15 cellular contexts compared by ENCODE assay signal in genomic region chr1:33032126-33032869, GRCh38. TPM values are rescaled to one million over a fixed set of nuclear protein-coding genes. Genes with fewer than 3 reads are reported as not detected.
DNase-seq lines count a peak whose midpoint lies in the region; ATAC-seq, FAIRE-seq and TF ChIP-seq lines count a peak whose summit lies in the region.
"Had no signal": no experiment of that assay in that cellular context is flagged by ENCODE, and none has a peak within 500 bp of the region (broad histone marks: within the 10 kb centered on the region; RNA-seq: fewer than 3 reads in every experiment).

No MANE protein-coding gene starts in this region.

- POLR2A ChIA-PET in activated CD4-positive, alpha-beta T cell treated with anti-CD3 and anti-CD28 coated beads for 36 hours (lab: Charles Lee) = no interaction called here
- POLR2A ChIA-PET in GM12878 (lab: Charles Lee) = interaction anchor here (0.5 to 0.8 kb wide), 2 partner anchors 11 to 318 kb away, joined by 3 to 4 read pairs; no protein-coding TSS in a partner anchor

- no TSS peak for BruUV-seq in GM12878 (replicated peaks; lab: Mats Ljungman, UMichigan)

- H3K4me3 Mint-ChIP-seq in activated CD4-positive, alpha-beta T cell treated with anti-CD3 and anti-CD28 coated beads for 36 hours = no peak overlapping the region

- H3K4me3 ChIP-seq in GM12878 (peak overlapping the region; percentile 43), gastrocnemius medialis (peak overlapping the region in 1 of 4 donors; percentile 35)
- H3K4me3 ChIP-seq: skin epidermis, tibial nerve had no signal

- TF ChIP-seq RAD21 in GM12878 (IDR thresholded peaks at IDR 0.05; ENCODE audit: insufficient read depth, low read depth, low read length) = no peak

- H3K36me3 ChIP-seq in GM12878 (ENCODE audit: control insufficient read depth in 2 of 2, insufficient read depth in 2 of 2, low read length in 1 of 2) = peaks cover 0 to 25% of the 10 kb centered on the region in 2 experiments
- peaks cover 0 to 4% of the 10 kb centered on the region in 2 donors for H3K36me3 ChIP-seq in gastrocnemius medialis

- RAD21 ChIA-PET in GM12878 (lab: Charles Lee; ENCODE audit: unreplicated experiment) = interaction anchor here (1.3 to 3.0 kb wide), 4 partner anchors 40 to 73 kb away, joined by 3 to 9 read pairs (median 6); no protein-coding TSS in a partner anchor

- no peak for DNase-seq in activated CD4-positive, alpha-beta T cell treated with anti-CD3 and anti-CD28 coated beads for 36 hours
- DNase-seq in activated CD4-positive, alpha-beta T cell treated with anti-CD3 and anti-CD28 coated beads, Interleukin-2, amount 50 U/mL, for 48 hours = no peak
- DNase-seq in MV-4-11 (lab: John Stamatoyannopoulos, UW) (peak; percentile 97), GM12878 (ENCODE audit: low read depth, low spot score) (no peak), gastrocnemius medialis (peak; percentile 69 to 80), SHP77 treated with DMSO at 0.1 percent for 48 hours (lab: John Stamatoyannopoulos, UW) (no peak), mucosa of gallbladder (ENCODE audit: low spot score) (no peak)
- DNase-seq: effector memory CD4-positive, alpha-beta T cell; left cardiac atrium; NCI-H1092 had no signal

- H3K27me3 Mint-ChIP-seq in activated CD4-positive, alpha-beta T cell treated with anti-CD3 and anti-CD28 coated beads for 36 hours = no peaks in the 10 kb centered on the region

- TF ChIP-seq CTCF in GM12878 (IDR thresholded peaks at IDR 0.05 in 2 of 3, conservative IDR thresholded peaks at IDR 0.05 in 1 of 3; ENCODE audit: control insufficient read depth in 2 of 3, extremely low read depth in 1 of 3, insufficient read depth in 1 of 3, low read depth in 3 of 3, low read length in 3 of 3) (no peak), gastrocnemius medialis (IDR thresholded peaks at IDR 0.05 in 4 of 5, conservative IDR thresholded peaks at IDR 0.05 in 1 of 5) (no peak)

- peaks cover 69% of the 10 kb centered on the region for H3K36me3 Mint-ChIP-seq in activated CD4-positive, alpha-beta T cell treated with anti-CD3 and anti-CD28 coated beads for 36 hours (ENCODE audit: low read depth)

- SMC1A ChIA-PET in GM12878 (lab: Charles Lee; ENCODE audit: uncharacterized antibody, unreplicated experiment) = interaction anchor here (0.7 to 5.7 kb wide), 9 partner anchors 17 to 113 kb away, joined by 3 to 53 read pairs (median 5); no protein-coding TSS in a partner anchor

- ATAC-seq in activated CD4-positive, alpha-beta T cell treated with anti-CD3 and anti-CD28 coated beads for 36 hours = no peak
- no peak for ATAC-seq in GM12878
- peak; percentile 50 to 61 for ATAC-seq in gastrocnemius medialis
- no peak for ATAC-seq in HG03175 (IDR thresholded peaks at IDR 0.05; ENCODE audit: unreplicated experiment)
- ATAC-seq: left cardiac atrium had no signal

- peaks cover 92% of the 10 kb centered on the region for H3K79me2 ChIP-seq in GM12878 (ENCODE audit: control insufficient read depth, insufficient read depth, low read length)

- peaks cover 3% of the 10 kb centered on the region for H3K9me3 Mint-ChIP-seq in activated CD4-positive, alpha-beta T cell treated with anti-CD3 and anti-CD28 coated beads for 36 hours (ENCODE audit: low read depth)

- no peaks in the 10 kb centered on the region for H3K27me3 ChIP-seq in GM12878 (replicated peaks in 1 of 2; ENCODE audit: control insufficient read depth in 2 of 2, insufficient read depth in 2 of 2, low read length in 1 of 2)
- H3K27me3 ChIP-seq in gastrocnemius medialis = no peaks in the 10 kb centered on the region
- H3K27me3 ChIP-seq: tibial nerve had no signal

- no peak for TF ChIP-seq EP300 in GM12878 (IDR thresholded peaks at IDR 0.05; ENCODE audit: borderline replicate concordance in 1 of 2, control insufficient read depth in 1 of 2, low read depth in 2 of 2, low read length in 2 of 2)

- peaks cover 5% of the 10 kb centered on the region; the same call in 1 of the 2 replicates for H4K20me1 ChIP-seq in GM12878 (ENCODE audit: control insufficient read depth, insufficient read depth)

- H3K9me3 ChIP-seq in GM12878 (replicated peaks; ENCODE audit: control insufficient read depth, insufficient read depth, low read length) = no peaks in the 10 kb centered on the region
- no peaks in the 10 kb centered on the region for H3K9me3 ChIP-seq in gastrocnemius medialis
- H3K9me3 ChIP-seq: tibial nerve had no signal

- peak overlapping the region; percentile 78 for H3K4me2 ChIP-seq in GM12878 (ENCODE audit: control insufficient read depth, insufficient read depth)

- FAIRE-seq in GM12878 (lab: Jason Lieb, UNC) = no peak
- FAIRE-seq: astrocyte had no signal

- no peak overlapping the region; the same call in 1 of the 2 replicates for H3K27ac ChIP-seq in GM12878 (ENCODE audit: control insufficient read depth, insufficient read depth)
- peak overlapping the region; percentile 87 to 98 (median 96) for H3K27ac ChIP-seq in gastrocnemius medialis
- H3K27ac ChIP-seq: skin epidermis, tibial nerve, VCaP had no signal

- CTCF ChIA-PET in activated CD4-positive, alpha-beta T cell treated with anti-CD3 and anti-CD28 coated beads for 36 hours (lab: Charles Lee) = interaction anchor here (0.8 to 1.2 kb wide), 3 partner anchors 17 to 56 kb away, joined by 3 read pairs; no protein-coding TSS in a partner anchor
- CTCF ChIA-PET in GM12878 (lab: Yijun Ruan, JAX) = interaction anchor here (0.8 to 1.4 kb wide), 3 partner anchors 10 to 86 kb away, joined by 3 read pairs; no protein-coding TSS in a partner anchor

- TF ChIP-seq POLR2A in GM12878 (IDR thresholded peaks at IDR 0.05; ENCODE audit: low read depth, low read length) (no peak), gastrocnemius medialis (IDR thresholded peaks at IDR 0.05) (no peak)

- 73% methylated on average over 6 of the region's 6 CpGs for WGBS in GM12878 (ENCODE audit: insufficient coverage, insufficient replicate concordance, low lambda C conversion rate, missing lambda C conversion rate)

- intact Hi-C loops in activated CD4-positive, alpha-beta T cell treated with anti-CD3 and anti-CD28 coated beads for 36 hours (cut with DNase I, micrococcal nuclease) = no loop called here
- intact Hi-C loops in GM12878 (cut with micrococcal nuclease; ENCODE audit: unreplicated experiment) (no loop called here), gastrocnemius medialis (cut with DNase I; ENCODE audit: low total_unique reads) (loop anchor here (5.0 kb wide), 1 partner anchor 315 kb away; no protein-coding TSS in a partner anchor)

- H2AFZ ChIP-seq in GM12878 (ENCODE audit: control insufficient read depth, low read depth, low read length) = no peak overlapping the region

- peak overlapping the region; percentile 41; the same call in 1 of the 2 replicates for H3K9ac ChIP-seq in GM12878 (ENCODE audit: control insufficient read depth, insufficient read depth, low read length)

- H3K4me1 ChIP-seq in GM12878 (ENCODE audit: control insufficient read depth, insufficient read depth, low read length) = peaks cover 15% of the 10 kb centered on the region
- H3K4me1 ChIP-seq in gastrocnemius medialis = peaks cover 83 to 85% of the 10 kb centered on the region in 2 donors

- H3K27ac Mint-ChIP-seq in activated CD4-positive, alpha-beta T cell treated with anti-CD3 and anti-CD28 coated beads for 36 hours = peak overlapping the region; percentile 20

- in situ Hi-C loops in GM12878 (cut with MboI) = no loop called here
- in situ Hi-C loops in gastrocnemius medialis (cut with MboI; ENCODE audit: low sequenced_read_pairs in 4 of 4) = no loop called here

- H3K4me1 Mint-ChIP-seq in activated CD4-positive, alpha-beta T cell treated with anti-CD3 and anti-CD28 coated beads for 36 hours = peaks cover 69% of the 10 kb centered on the region

RNA-seq across cellular contexts. Expression of gene AK2, which starts 4.4 kb away (rescaled TPM):
- 100 to 1,000 TPM; 386 to 464 TPM for total RNA-seq in activated CD4-positive, alpha-beta T cell treated with anti-CD3 and anti-CD28 coated beads for 36 hours
- 424 and 447 TPM in 2 replicates for total RNA-seq in GM12878 (2013; cell fraction: nucleolus; rRNA removed)
- total RNA-seq in GM12878 (2014; rRNA removed) (191 and 229 TPM in 2 replicates), GM12878 (2014; rRNA removed; fragmentation: Illumina TruSeq; extraction: Trizol) (284 and 290 TPM in 2 replicates), GM12878 (2021) (272 and 290 TPM in 2 replicates), gastrocnemius medialis (100 to 1,000 TPM; 125 to 261 (median 152) TPM), mucosa of gallbladder (130 TPM)
- 86.3 TPM for polyA plus RNA-seq in GM12878 (2011; ENCODE audit: low read depth)
- polyA plus RNA-seq in GM12878 (2011; rRNA removed) (415 and 485 TPM in 2 replicates), GM12878 (2014; fragmentation: Illumina TruSeq; extraction: Trizol) (500 and 533 TPM in 2 replicates), GM12878 (2014; fragmentation: Nextera tagmentation; extraction: Ambion mirVana) (10 to 100 TPM; 52.3 to 80.3 TPM), GM12878 (2014; rRNA removed) (248 and 259 TPM in 2 replicates), GM12878 (2016; fragmentation: Nextera tagmentation; extraction: Ambion mirVana) (100 to 1,000 TPM; 347 to 359 TPM)
- 398 and 633 TPM in 2 replicates for polyA plus RNA-seq in GM12878 (2011; cell fraction: cytosol; rRNA removed)
- polyA plus RNA-seq in GM12878 (2011; cell fraction: nucleus; rRNA removed) = 263 and 302 TPM in 2 replicates
- 170 and 192 TPM in 2 replicates for polyA plus RNA-seq in GM12878 (2012)
- polyA minus RNA-seq in GM12878 (2011; rRNA and poly(A)+ RNA removed) = 119 and 142 TPM in 2 replicates
- 81.6 and 83.8 TPM in 2 replicates for polyA minus RNA-seq in GM12878 (2011; cell fraction: cytosol; rRNA and poly(A)+ RNA removed)
- polyA minus RNA-seq in GM12878 (2011; cell fraction: nucleus; rRNA and poly(A)+ RNA removed) = 73.0 and 82.6 TPM in 2 replicates

RNA-seq across cellular contexts. Expression of gene AZIN2, which starts 48.7 kb away (rescaled TPM):
- 1 to 10 TPM in 1 of 2 experiments, under 1 TPM in 1; 0.98 to 2.1 TPM for total RNA-seq in activated CD4-positive, alpha-beta T cell treated with anti-CD3 and anti-CD28 coated beads for 36 hours
- 0.69 and 0.88 TPM in 2 replicates for total RNA-seq in GM12878 (2013; cell fraction: nucleolus; rRNA removed)
- 0.16 and 0.85 TPM in 2 replicates for total RNA-seq in GM12878 (2014; rRNA removed)
- 0.31 TPM in 1 of 2 replicates, not detected in the other for total RNA-seq in GM12878 (2014; rRNA removed; fragmentation: Illumina TruSeq; extraction: Trizol)
- total RNA-seq in GM12878 (2021) = 0.19 and 0.31 TPM in 2 replicates
- polyA plus RNA-seq in GM12878 (2011; ENCODE audit: low read depth) = 2.5 TPM
- 0.04 and 0.14 TPM in 2 replicates for polyA plus RNA-seq in GM12878 (2011; rRNA removed)
- 0.18 and 0.22 TPM in 2 replicates for polyA plus RNA-seq in GM12878 (2011; cell fraction: cytosol; rRNA removed)
- 0.25 and 0.44 TPM in 2 replicates for polyA plus RNA-seq in GM12878 (2011; cell fraction: nucleus; rRNA removed)
- 0.34 and 0.55 TPM in 2 replicates for polyA plus RNA-seq in GM12878 (2012)
- 0.03 and 0.12 TPM in 2 replicates for polyA plus RNA-seq in GM12878 (2014; fragmentation: Illumina TruSeq; extraction: Trizol)
- under 1 TPM; 0.02 to 0.05 TPM for polyA plus RNA-seq in GM12878 (2014; fragmentation: Nextera tagmentation; extraction: Ambion mirVana)
- polyA plus RNA-seq in GM12878 (2014; rRNA removed) = 0.15 and 0.52 TPM in 2 replicates
- under 1 TPM; 0.33 to 0.35 TPM for polyA plus RNA-seq in GM12878 (2016; fragmentation: Nextera tagmentation; extraction: Ambion mirVana)
- polyA minus RNA-seq in GM12878 (2011; rRNA and poly(A)+ RNA removed) = 0.15 TPM in 1 of 2 replicates, not detected in the other
- polyA minus RNA-seq in GM12878 (2011; cell fraction: cytosol; rRNA and poly(A)+ RNA removed) = not detected in 2 replicates
- polyA minus RNA-seq in GM12878 (2011; cell fraction: nucleus; rRNA and poly(A)+ RNA removed) = 0.36 and 0.86 TPM in 2 replicates
- total RNA-seq in gastrocnemius medialis = 1 to 10 TPM in 3 of 4 donors, under 1 TPM in 1; 0.52 to 3.1 (median 1.2) TPM
- 6.2 TPM for total RNA-seq in mucosa of gallbladder

Comparison
In these comparisons a context has a peak if more than half of its experiments do, and no peak if none do; other contexts are left out.
1. ATAC-seq: peak in gastrocnemius medialis (2 of 2); none in activated CD4-positive, alpha-beta T cell treated with anti-CD3 and anti-CD28 coated beads for 36 hours (single experiment), GM12878 (single experiment) and HG03175 (single experiment).
2. DNase-seq: peak in MV-4-11 (single experiment) and gastrocnemius medialis (2 of 2); none in activated CD4-positive, alpha-beta T cell treated with anti-CD3 and anti-CD28 coated beads for 36 hours (single experiment), activated CD4-positive, alpha-beta T cell treated with anti-CD3 and anti-CD28 coated beads, Interleukin-2, amount 50 U/mL, for 48 hours (0 of 2), GM12878 (single experiment), SHP77 treated with DMSO at 0.1 percent for 48 hours (single experiment) and mucosa of gallbladder (single experiment).